Comparison of ENCODE assay signal across 1 cellular context in the genomic region with DNA sequence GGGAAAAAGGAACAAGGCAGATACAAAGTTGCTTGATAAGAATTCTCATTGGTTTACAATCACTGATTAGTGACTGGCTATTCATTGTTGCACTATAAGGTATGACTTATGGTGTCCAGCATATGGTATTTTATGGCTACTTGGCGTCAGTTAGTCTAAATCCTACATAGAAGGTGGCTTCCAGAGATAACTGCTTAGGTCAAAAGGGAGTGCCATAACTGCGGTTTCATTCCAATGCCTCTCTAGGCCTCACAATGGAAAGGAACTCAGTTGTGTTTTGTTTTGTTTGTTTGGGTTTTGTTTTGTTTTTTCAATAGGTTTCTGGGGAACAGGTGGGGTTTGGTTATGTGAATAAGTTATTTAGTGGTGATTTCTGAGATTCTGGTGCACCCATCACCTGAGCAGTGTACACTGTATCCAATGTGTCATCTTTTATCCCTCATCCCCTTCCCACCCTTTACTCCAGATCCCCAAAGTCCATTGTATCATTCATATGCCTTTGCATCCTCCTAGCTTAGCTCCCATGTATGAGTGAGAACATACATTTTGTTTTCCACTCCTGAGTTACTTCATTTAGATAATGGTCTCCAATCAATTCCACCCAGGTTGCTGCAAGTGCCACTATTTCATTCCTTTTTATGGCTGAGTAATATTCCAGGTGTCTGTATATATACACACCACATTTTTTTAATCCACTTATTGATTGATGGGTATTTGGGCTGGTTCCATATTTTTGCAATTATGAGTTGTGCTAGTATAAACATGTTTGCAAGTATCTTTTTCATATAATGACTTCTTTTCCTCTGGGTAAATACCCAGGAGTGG.
TF ChIP-seq lines count a peak whose summit lies in the region.

No MANE protein-coding gene starts in this region.

TF ChIP-seq in K562, 482 proteins besides CTCF, POLR2A, EP300 and RAD21 (continued from another document and continues in another):
- no peak for TF ChIP-seq ZZZ3 (IDR thresholded peaks at IDR 0.05)
- TF ChIP-seq ZBTB9 (CRISPR knock-in tag; IDR thresholded peaks at IDR 0.05), result no peak
- TF ChIP-seq ATF1 (CRISPR knock-in tag; IDR thresholded peaks at IDR 0.05), result no peak
- peak; percentile 37; the same call in 1 of the 2 replicates for TF ChIP-seq ATF1 (tag; IDR thresholded peaks at IDR 0.05)
- no peak for TF ChIP-seq PCBP1 (IDR thresholded peaks at IDR 0.05; ENCODE audit: low read depth, low read length, poor library complexity, severe bottlenecking)
- TF ChIP-seq EP400 (IDR thresholded peaks at IDR 0.05), result no peak
- no peak for TF ChIP-seq ZNF3 (CRISPR knock-in tag; IDR thresholded peaks at IDR 0.05)
- no peak for TF ChIP-seq RBFOX2 (IDR thresholded peaks at IDR 0.05; ENCODE audit: low read depth, low read length)
- no peak for TF ChIP-seq SIN3B (IDR thresholded peaks at IDR 0.05; ENCODE audit: low read depth)
- TF ChIP-seq FOSL1 (tag; conservative IDR thresholded peaks at IDR 0.05), result 0 out of 2 replicates have a peak, but pooled peaks have one; percentile 36
- no peak for TF ChIP-seq HDAC3 (IDR thresholded peaks at IDR 0.05; ENCODE audit: borderline replicate concordance, partially characterized antibody)
- no peak for TF ChIP-seq ZNF165 (CRISPR knock-in tag; IDR thresholded peaks at IDR 0.05; ENCODE audit: borderline replicate concordance)
- TF ChIP-seq HNRNPUL1 (IDR thresholded peaks at IDR 0.05; ENCODE audit: low read length), result no peak
- peak; percentile 52; the same call in 1 of the 2 replicates for TF ChIP-seq KLF16 (IDR thresholded peaks at IDR 0.05)
- TF ChIP-seq STAT5B (CRISPR knock-in tag; IDR thresholded peaks at IDR 0.05), result no peak
- TF ChIP-seq CBFA2T2 (conservative IDR thresholded peaks at IDR 0.05), result peak; percentile 82
- TF ChIP-seq ZNF79 (CRISPR knock-in tag; IDR thresholded peaks at IDR 0.05; ENCODE audit: low read depth), result no peak
- TF ChIP-seq, protein P1, sequence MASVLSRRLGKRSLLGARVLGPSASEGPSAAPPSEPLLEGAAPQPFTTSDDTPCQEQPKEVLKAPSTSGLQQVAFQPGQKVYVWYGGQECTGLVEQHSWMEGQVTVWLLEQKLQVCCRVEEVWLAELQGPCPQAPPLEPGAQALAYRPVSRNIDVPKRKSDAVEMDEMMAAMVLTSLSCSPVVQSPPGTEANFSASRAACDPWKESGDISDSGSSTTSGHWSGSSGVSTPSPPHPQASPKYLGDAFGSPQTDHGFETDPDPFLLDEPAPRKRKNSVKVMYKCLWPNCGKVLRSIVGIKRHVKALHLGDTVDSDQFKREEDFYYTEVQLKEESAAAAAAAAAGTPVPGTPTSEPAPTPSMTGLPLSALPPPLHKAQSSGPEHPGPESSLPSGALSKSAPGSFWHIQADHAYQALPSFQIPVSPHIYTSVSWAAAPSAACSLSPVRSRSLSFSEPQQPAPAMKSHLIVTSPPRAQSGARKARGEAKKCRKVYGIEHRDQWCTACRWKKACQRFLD (CRISPR knock-in tag; IDR thresholded peaks at IDR 0.05), result peak; percentile 39; the same call in 1 of the 2 replicates
- TF ChIP-seq ZNF134 (CRISPR knock-in tag; conservative IDR thresholded peaks at IDR 0.05), result no peak
- TF ChIP-seq BACH1 (tag; IDR thresholded peaks at IDR 0.05), result no peak
- no peak for TF ChIP-seq KLF6 (CRISPR knock-in tag; IDR thresholded peaks at IDR 0.05; ENCODE audit: borderline replicate concordance)
- TF ChIP-seq NR2C1 (IDR thresholded peaks at IDR 0.05), result no peak
- 0 out of 2 replicates have a peak, but pooled peaks have one; percentile 24 for TF ChIP-seq NR2C1 (tag; IDR thresholded peaks at IDR 0.05)
- no peak for TF ChIP-seq ZNF707 (CRISPR knock-in tag; conservative IDR thresholded peaks at IDR 0.05)
- no peak for TF ChIP-seq ZBTB49 (CRISPR knock-in tag; IDR thresholded peaks at IDR 0.05; ENCODE audit: borderline replicate concordance)
- TF ChIP-seq MEF2A (IDR thresholded peaks at IDR 0.05; ENCODE audit: control insufficient read depth, low read depth, low read length), result no peak
- no peak for TF ChIP-seq XRCC5 (IDR thresholded peaks at IDR 0.05; ENCODE audit: low read depth, low read length)
- TF ChIP-seq CREB1 (IDR thresholded peaks at IDR 0.05), result peak; percentile 52; the same call in 1 of the 2 replicates
- TF ChIP-seq CREB1 (CRISPR knock-in tag; IDR thresholded peaks at IDR 0.05), result no peak
- peak; percentile 36; the same call in 1 of the 2 replicates for TF ChIP-seq ZFX (CRISPR knock-in tag; IDR thresholded peaks at IDR 0.05)
- peak; percentile 75 for TF ChIP-seq SMARCA4 (IDR thresholded peaks at IDR 0.05)
- TF ChIP-seq FOXK2 (conservative IDR thresholded peaks at IDR 0.05 in 1 of 2, IDR thresholded peaks at IDR 0.05 in 1 of 2; ENCODE audit: low read depth in 2 of 2), result 0 out of 4 replicates have a peak, but pooled peaks of 1 of the 2 experiments have one; percentile 31
- TF ChIP-seq HMBOX1 (IDR thresholded peaks at IDR 0.05), result peak; percentile 65; the same call in 1 of the 2 replicates
- TF ChIP-seq SOX6 (IDR thresholded peaks at IDR 0.05), result peak; percentile 93
- no peak for TF ChIP-seq POLR3G (IDR thresholded peaks at IDR 0.05; ENCODE audit: extremely low read depth, insufficient read length, insufficient replicate concordance)
- no peak for TF ChIP-seq ZKSCAN3 (CRISPR knock-in tag; IDR thresholded peaks at IDR 0.05)
- TF ChIP-seq ARNT (IDR thresholded peaks at IDR 0.05), result peak in 1 of 2 experiments; percentile 32; a peak in 1 of 4 replicates
- TF ChIP-seq NEUROD1 (IDR thresholded peaks at IDR 0.05; ENCODE audit: borderline replicate concordance, low read depth, low read length, partially characterized antibody), result no peak
- no peak for TF ChIP-seq ZBTB1 (CRISPR knock-in tag; IDR thresholded peaks at IDR 0.05; ENCODE audit: borderline replicate concordance, low read depth)
- peak; percentile 88 for TF ChIP-seq CC2D1A (IDR thresholded peaks at IDR 0.05)
- no peak for TF ChIP-seq RHOXF2B (CRISPR knock-in tag; conservative IDR thresholded peaks at IDR 0.05)
- peak; percentile 30; the same call in 1 of the 2 replicates for TF ChIP-seq L3MBTL2 (IDR thresholded peaks at IDR 0.05)
- TF ChIP-seq ZNF699 (CRISPR knock-in tag; IDR thresholded peaks at IDR 0.05; ENCODE audit: insufficient replicate concordance), result no peak
- TF ChIP-seq CBX3 (IDR thresholded peaks at IDR 0.05; ENCODE audit: borderline replicate concordance in 1 of 2, low read length in 2 of 2), result peak in 1 of 2 experiments; percentile 34; a peak in 1 of 3 replicates
- no peak for TF ChIP-seq CCAR2 (IDR thresholded peaks at IDR 0.05; ENCODE audit: low read depth, low read length)
- no peak for TF ChIP-seq SIRT6 (IDR thresholded peaks at IDR 0.05; ENCODE audit: low read depth, low read length)
- no peak for TF ChIP-seq ETV6 (IDR thresholded peaks at IDR 0.05; ENCODE audit: borderline replicate concordance in 1 of 2, low read depth in 2 of 2, low read length in 1 of 2)
- TF ChIP-seq ETV6 (CRISPR knock-in tag; IDR thresholded peaks at IDR 0.05; ENCODE audit: borderline replicate concordance), result no peak
- TF ChIP-seq ZNF197 (CRISPR knock-in tag; IDR thresholded peaks at IDR 0.05; ENCODE audit: low read depth), result no peak
- TF ChIP-seq CEBPZ (IDR thresholded peaks at IDR 0.05; ENCODE audit: borderline replicate concordance, low read depth, low read length), result no peak
- TF ChIP-seq CBFA2T3 (IDR thresholded peaks at IDR 0.05), result peak; percentile 93
- TF ChIP-seq MTA2 (IDR thresholded peaks at IDR 0.05; ENCODE audit: low read depth), result peak; percentile 68; the same call in 1 of the 2 replicates
- no peak for TF ChIP-seq HDAC2 (IDR thresholded peaks at IDR 0.05)
- peak; percentile 74 for TF ChIP-seq MEIS2 (IDR thresholded peaks at IDR 0.05; ENCODE audit: partially characterized antibody)
- no peak for TF ChIP-seq PTTG1 (tag; IDR thresholded peaks at IDR 0.05; ENCODE audit: low read depth)
- TF ChIP-seq HNRNPK (IDR thresholded peaks at IDR 0.05; ENCODE audit: low read depth, low read length, poor library complexity, severe bottlenecking), result no peak
- TF ChIP-seq PBX2 (CRISPR knock-in tag; IDR thresholded peaks at IDR 0.05; ENCODE audit: low read depth), result no peak
- 0 out of 2 replicates have a peak, but pooled peaks have one; percentile 11 for TF ChIP-seq PBX2 (tag; conservative IDR thresholded peaks at IDR 0.05; ENCODE audit: low read depth)
- TF ChIP-seq MLX (CRISPR knock-in tag; conservative IDR thresholded peaks at IDR 0.05), result no peak
- TF ChIP-seq ZNF76 (CRISPR knock-in tag; IDR thresholded peaks at IDR 0.05; ENCODE audit: borderline replicate concordance), result no peak
- no peak for TF ChIP-seq NFE2 (IDR thresholded peaks at IDR 0.05; ENCODE audit: low read depth)
- TF ChIP-seq SP1 (CRISPR knock-in tag; IDR thresholded peaks at IDR 0.05), result peak; percentile 23; the same call in 1 of the 2 replicates
